Comparison of ENCODE assay signal across 10 cellular contexts in the genomic region with DNA sequence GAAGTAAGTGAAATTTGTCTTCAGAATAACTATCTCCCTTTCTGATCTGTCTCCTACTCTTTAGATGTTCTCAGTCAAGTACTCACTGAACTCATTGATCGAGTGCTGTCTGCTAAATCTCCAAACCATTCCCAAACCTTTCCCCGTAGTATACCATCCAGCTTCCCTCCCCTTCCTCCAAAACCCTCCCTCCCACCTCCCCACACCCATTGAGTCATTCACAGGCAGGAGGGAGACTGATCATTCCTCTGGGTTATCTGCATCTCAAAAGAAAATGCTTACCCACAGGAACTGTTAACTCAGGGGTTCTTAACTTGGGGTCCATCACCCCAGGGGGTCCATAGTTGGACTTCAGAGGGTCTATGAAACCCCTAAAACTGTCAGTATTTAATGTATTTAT. TPM values are rescaled to one million over a fixed set of nuclear protein-coding genes. Genes with fewer than 3 reads are reported as not detected.
DNase-seq lines count a peak whose midpoint lies in the region; FAIRE-seq and TF ChIP-seq lines count a peak whose summit lies in the region.
"Had no signal": no experiment of that assay in that cellular context is flagged by ENCODE, and none has a peak within 500 bp of the region (broad histone marks: within the 10 kb centered on the region; RNA-seq: fewer than 3 reads in every experiment).

No MANE protein-coding gene starts in this region.

- peak overlapping the region; percentile 95 for H3K27ac ChIP-seq in mesodermal cell (ENCODE audit: low read depth, low read length, severe bottlenecking)

- H3K36me3 ChIP-seq in ES-I3 (ENCODE audit: insufficient read depth, low read length) (peaks cover 3% of the 10 kb centered on the region; the same call in 1 of the 2 replicates), mesodermal cell (ENCODE audit: control insufficient read depth, insufficient read depth, low read length) (peaks cover 9% of the 10 kb centered on the region)

- DNase-seq in NCI-H226 (peak; percentile 54), fibroblast of the aortic adventitia (ENCODE audit: low read depth) (peak; percentile 17), NCI-H446 (lab: John Stamatoyannopoulos, UW) (no peak), D721Med (ENCODE audit: insufficient read length, low spot score) (no peak), AG08395 (ENCODE audit: low spot score) (no peak), HPDE6-E6E7 (ENCODE audit: extremely low spot score) (no peak)
- DNase-seq: NCI-H1436 treated with DMSO at 0.1 percent for 48 hours had no signal

- H3K4me3 ChIP-seq in fibroblast of the aortic adventitia (ENCODE audit: low read depth, low read length) (no peak overlapping the region), mesodermal cell (ENCODE audit: extremely low read depth, insufficient read depth, low read length, poor library complexity, severe bottlenecking) (no peak overlapping the region)
- H3K4me3 ChIP-seq: heart right ventricle had no signal

- WGBS in mesodermal cell (ENCODE audit: insufficient coverage in 2 of 2), 2 experiments = 13% methylated on average over 2 of the region's 2 CpGs

- TF ChIP-seq CTCF in fibroblast of the aortic adventitia (IDR thresholded peaks at IDR 0.05; ENCODE audit: insufficient read depth, low read length) (no peak), D721Med (IDR thresholded peaks at IDR 0.05; ENCODE audit: insufficient read depth, missing control alignments) (no peak)

- H3K9me3 ChIP-seq in ES-I3 (ENCODE audit: control insufficient read depth, insufficient read depth, low read length) (no peaks in the 10 kb centered on the region), mesodermal cell (ENCODE audit: control insufficient read depth, low read length) (no peaks in the 10 kb centered on the region)
- H3K9me3 ChIP-seq: heart right ventricle had no signal

- H3K9ac ChIP-seq in ES-I3 (ENCODE audit: low read depth, low read length) = peak overlapping the region; percentile 31; the same call in 1 of the 2 replicates

- no peak for FAIRE-seq in D721Med (lab: Jason Lieb, UNC)

- H3K4me1 ChIP-seq in ES-I3 (ENCODE audit: insufficient read depth, low read length) (peaks cover 43% of the 10 kb centered on the region), mesodermal cell (ENCODE audit: control insufficient read depth, insufficient read depth, low read length, poor library complexity, severe bottlenecking) (peaks cover 56% of the 10 kb centered on the region)

RNA-seq across cellular contexts. Expression of a gene that starts 37.4 kb away (rescaled TPM):
- total RNA-seq in fibroblast of the aortic adventitia (ENCODE audit: low replicate concordance) = 14.7 and 33.7 TPM in 2 replicates
- polyA plus RNA-seq in mesodermal cell (2013, experiment 1 of 2) = 52.1 TPM
- 47.9 TPM for polyA plus RNA-seq in mesodermal cell (2013, experiment 2 of 2)

Comparison
In these comparisons a context has a peak if more than half of its experiments do, and no peak if none do; other contexts are left out.
1. DNase-seq: peak in NCI-H226 (single experiment) and fibroblast of the aortic adventitia (single experiment); none in NCI-H446 (0 of 2), D721Med (single experiment), AG08395 (single experiment) and HPDE6-E6E7 (single experiment).